ENCODE assay signal across 10 cellular contexts in the genomic region with DNA sequence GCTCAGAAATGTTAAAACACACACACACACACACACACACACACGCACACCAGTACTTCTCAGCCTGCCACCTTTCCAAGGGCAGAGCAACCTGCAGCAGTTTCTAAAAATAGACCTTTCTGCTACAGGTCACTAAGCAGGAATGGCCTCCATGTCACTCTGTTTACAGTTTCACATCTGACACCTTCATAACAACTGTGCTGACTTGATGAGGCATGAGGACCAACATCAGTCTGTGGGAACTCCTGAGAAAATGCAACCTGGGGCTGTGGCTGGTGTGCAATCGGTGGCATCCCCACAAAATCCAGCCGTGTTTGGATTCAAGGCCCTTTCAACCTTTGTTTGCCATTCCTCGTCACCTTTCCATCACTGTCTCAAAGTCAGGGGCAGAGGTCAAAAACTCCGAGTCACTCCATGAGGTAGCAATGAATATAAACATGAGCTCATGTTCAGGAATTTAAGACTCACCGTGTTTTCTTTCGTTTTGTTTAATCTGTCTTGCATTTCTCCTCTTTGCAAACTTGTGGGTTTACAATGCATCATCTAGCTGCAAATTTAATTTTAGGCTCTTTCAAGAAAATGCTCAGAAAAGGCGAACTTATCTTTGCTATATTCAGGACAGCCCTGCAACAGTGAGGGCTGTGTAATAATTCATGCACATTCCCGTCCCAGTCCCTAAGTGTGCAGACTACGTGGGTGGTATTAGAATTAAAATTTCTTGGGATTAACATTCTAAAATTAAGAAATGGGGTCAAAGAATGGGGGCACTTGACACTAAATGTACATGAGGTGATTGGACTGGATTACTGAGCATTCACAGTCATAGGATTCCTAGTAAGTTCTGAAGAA.
DNase-seq lines count a peak whose midpoint lies in the region; ATAC-seq, FAIRE-seq and TF ChIP-seq lines count a peak whose summit lies in the region.
"Had no signal": no experiment of that assay in that cellular context is flagged by ENCODE, and none has a peak within 500 bp of the region (broad histone marks: within the 10 kb centered on the region; RNA-seq: fewer than 3 reads in every experiment).

No MANE protein-coding gene starts in this region.

- H3K4me3 ChIP-seq in GM23248 (peak overlapping the region; percentile 49), gastrocnemius medialis (no peak overlapping the region)

- ATAC-seq in gastrocnemius medialis, result peak; percentile 62 to 75
- no peak for ATAC-seq in stimulated activated effector memory CD8-positive, alpha-beta T cell treated with anti-CD3 and anti-CD28 coated beads, Interleukin-12 subunit alpha, Interleukin-12 subunit beta, amount 100 ng/mL, for 72 hours

- H3K27ac Mint-ChIP-seq in stimulated activated effector memory CD8-positive, alpha-beta T cell treated with anti-CD3 and anti-CD28 coated beads, Interleukin-12 subunit alpha, Interleukin-12 subunit beta, amount 100 ng/mL, for 72 hours, result no peak overlapping the region

- no peaks in the 10 kb centered on the region for H3K9me3 Mint-ChIP-seq in stimulated activated effector memory CD8-positive, alpha-beta T cell treated with anti-CD3 and anti-CD28 coated beads, Interleukin-12 subunit alpha, Interleukin-12 subunit beta, amount 100 ng/mL, for 72 hours

- TF ChIP-seq POLR2A in gastrocnemius medialis (IDR thresholded peaks at IDR 0.05), result no peak
- no peak for TF ChIP-seq POLR2A in GM12892 (IDR thresholded peaks at IDR 0.05; ENCODE audit: low read depth, low read length)

- peaks cover 22% of the 10 kb centered on the region for H3K4me1 ChIP-seq in GM23248 (ENCODE audit: insufficient read depth)
- H3K4me1 ChIP-seq in gastrocnemius medialis, result peaks cover 0 to 8% of the 10 kb centered on the region in 2 donors

- intact Hi-C loops in gastrocnemius medialis (cut with DNase I; ENCODE audit: low total_unique reads), result no loop called here

- H3K27ac ChIP-seq in GM23248, result peak overlapping the region; percentile 66
- H3K27ac ChIP-seq in gastrocnemius medialis, result no peak overlapping the region

- H2AFZ ChIP-seq in GM23248, result peak overlapping the region; percentile 35

- H3K4me2 ChIP-seq in GM23248 (ENCODE audit: unreplicated experiment), result peak overlapping the region; percentile 72

- DNase-seq in GM23248, result peak; percentile 84
- peak; percentile 88 for DNase-seq in RCC 7860 (ENCODE audit: low spot score)
- peak; percentile 47 for DNase-seq in fibroblast of peridontal ligament (ENCODE audit: extremely low read depth)
- no peak for DNase-seq in gastrocnemius medialis
- no peak for DNase-seq in stimulated activated effector memory CD8-positive, alpha-beta T cell treated with anti-CD3 and anti-CD28 coated beads, Interleukin-12 subunit alpha, Interleukin-12 subunit beta, amount 100 ng/mL, for 72 hours (ENCODE audit: low spot score in 2 of 2)
- DNase-seq in NCI-H526 treated with DMSO at 0.1 percent for 48 hours (lab: John Stamatoyannopoulos, UW), result no peak
- no peak for DNase-seq in HPDE6-E6E7 (ENCODE audit: extremely low spot score)
- no peak for DNase-seq in GM12892 (ENCODE audit: insufficient read length)
- DNase-seq: activated CD4-positive, alpha-beta T cell treated with anti-CD3 and anti-CD28 coated beads, Interleukin-2, amount 50 U/mL, for 48 hours had no signal

- FAIRE-seq in RCC 7860 (lab: Jason Lieb, UNC) (peak; percentile 72), GM12892 (lab: Jason Lieb, UNC) (no peak)
- FAIRE-seq: colon had no signal

- no peak overlapping the region for H3K4me3 Mint-ChIP-seq in stimulated activated effector memory CD8-positive, alpha-beta T cell treated with anti-CD3 and anti-CD28 coated beads, Interleukin-12 subunit alpha, Interleukin-12 subunit beta, amount 100 ng/mL, for 72 hours

- no peaks in the 10 kb centered on the region for H4K20me1 ChIP-seq in GM23248 (ENCODE audit: insufficient read depth)

- H3K27me3 ChIP-seq in GM23248 (replicated peaks; ENCODE audit: insufficient read depth) (no peaks in the 10 kb centered on the region), gastrocnemius medialis (no peaks in the 10 kb centered on the region)

- H3K9ac ChIP-seq in GM23248, result peak overlapping the region; percentile 27; the same call in 1 of the 2 replicates

- WGBS in GM23248 (ENCODE audit: low coverage in 1 of 2, low lambda C conversion rate in 2 of 2, missing lambda C conversion rate in 2 of 2), 2 experiments, result 40 to 44% methylated on average over 10 of the region's 10 CpGs

- TF ChIP-seq CTCF in gastrocnemius medialis (IDR thresholded peaks at IDR 0.05 in 4 of 5, conservative IDR thresholded peaks at IDR 0.05 in 1 of 5), result no peak

- H3K9me2 ChIP-seq in GM23248 (ENCODE audit: insufficient read depth), result no peaks in the 10 kb centered on the region

- H3K36me3 Mint-ChIP-seq in stimulated activated effector memory CD8-positive, alpha-beta T cell treated with anti-CD3 and anti-CD28 coated beads, Interleukin-12 subunit alpha, Interleukin-12 subunit beta, amount 100 ng/mL, for 72 hours, result no peaks in the 10 kb centered on the region

- H3K9me3 ChIP-seq in GM23248 (ENCODE audit: low read depth) (no peaks in the 10 kb centered on the region), gastrocnemius medialis (no peaks in the 10 kb centered on the region)

- H3K4me1 Mint-ChIP-seq in stimulated activated effector memory CD8-positive, alpha-beta T cell treated with anti-CD3 and anti-CD28 coated beads, Interleukin-12 subunit alpha, Interleukin-12 subunit beta, amount 100 ng/mL, for 72 hours, result no peaks in the 10 kb centered on the region

- H3F3A ChIP-seq in GM23248 (ENCODE audit: insufficient read depth), result peaks cover 17% of the 10 kb centered on the region

- H3K79me2 ChIP-seq in GM23248 (ENCODE audit: insufficient read depth), result no peaks in the 10 kb centered on the region

- in situ Hi-C loops in GM23248 (cut with MboI) (no loop called here), gastrocnemius medialis (cut with MboI; ENCODE audit: low sequenced_read_pairs in 4 of 4) (no loop called here)

- no peaks in the 10 kb centered on the region for H3K36me3 ChIP-seq in GM23248 (ENCODE audit: low read depth)
- H3K36me3 ChIP-seq in gastrocnemius medialis, result no peaks in the 10 kb centered on the region

Comparison
In these comparisons a context has a peak if more than half of its experiments do, and no peak if none do; other contexts are left out.
1. DNase-seq: peak in GM23248 (single experiment), RCC 7860 (single experiment) and fibroblast of peridontal ligament (single experiment); none in gastrocnemius medialis (0 of 2), stimulated activated effector memory CD8-positive, alpha-beta T cell treated with anti-CD3 and anti-CD28 coated beads, Interleukin-12 subunit alpha, Interleukin-12 subunit beta, amount 100 ng/mL, for 72 hours (0 of 2), NCI-H526 treated with DMSO at 0.1 percent for 48 hours (single experiment), HPDE6-E6E7 (single experiment) and GM12892 (single experiment).